ENCODE assay signal across 8 cellular contexts in the genomic region with DNA sequence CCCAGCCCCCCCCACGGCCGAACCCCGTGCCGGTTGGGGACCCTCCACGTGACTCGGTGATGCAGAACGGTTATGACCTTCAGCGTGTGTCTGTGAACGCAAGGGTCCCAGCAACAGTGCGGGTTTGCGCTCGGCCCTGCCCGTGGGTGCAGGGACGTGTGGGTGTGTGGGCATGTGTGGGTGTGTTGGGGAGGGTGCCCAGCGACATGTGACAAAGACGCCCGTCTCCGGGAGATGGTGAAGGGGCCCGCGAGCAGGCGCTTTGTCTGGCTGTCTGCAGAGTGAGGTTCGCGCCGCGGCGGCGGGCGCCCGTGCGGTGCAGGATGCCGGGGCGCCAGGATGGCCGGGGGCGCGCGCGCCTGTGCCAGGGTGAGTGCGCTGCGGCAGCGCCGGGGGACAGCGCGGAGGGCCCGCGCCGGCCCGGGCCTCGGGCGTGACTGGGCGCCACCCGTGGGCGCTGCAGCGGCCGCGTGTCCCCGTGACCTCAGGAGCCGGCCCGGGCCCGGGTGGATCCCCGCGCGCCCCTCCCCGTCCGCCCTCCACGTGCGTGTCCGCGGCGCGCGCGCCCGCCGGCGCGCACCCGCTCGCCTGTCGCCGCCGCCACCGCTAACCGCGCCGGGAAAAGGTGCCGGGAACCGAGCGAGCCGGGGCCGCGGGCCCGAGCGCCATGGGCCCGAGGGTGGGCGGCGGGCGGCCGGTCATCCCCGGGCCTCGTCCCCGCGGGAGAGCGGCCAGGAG. TPM values are rescaled to one million over a fixed set of nuclear protein-coding genes. Genes with fewer than 3 reads are reported as not detected.
DNase-seq lines count a peak whose midpoint lies in the region; ATAC-seq and TF ChIP-seq lines count a peak whose summit lies in the region.

A gene (plus strand): TSS at position 569 of the 738 bp plus-strand sequence. CDS start 681 bp downstream, outside the sequence.

- H3K27ac ChIP-seq in SU-DHL-6 (ENCODE audit: low read depth, low read length): peak within 1 kb of the TSS; percentile 51

- H2AFZ ChIP-seq in SU-DHL-6 (ENCODE audit: low read depth, low read length, severe bottlenecking): peak within 1 kb of the TSS; percentile 91

- peak; percentile 44 for ATAC-seq in HG03354 (IDR thresholded peaks at IDR 0.05; ENCODE audit: poor library complexity, severe bottlenecking, unreplicated experiment)

- peak within 1 kb of the TSS; percentile 98 for H3K4me3 ChIP-seq in SU-DHL-6 (ENCODE audit: insufficient read depth, low read length, poor library complexity, severe bottlenecking)

- no peaks in the 10 kb centered on the region for H3K9me3 ChIP-seq in SU-DHL-6 (ENCODE audit: insufficient read depth, low read length)

- peak; percentile 77 for DNase-seq in COLO668 (lab: John Stamatoyannopoulos, UW; ENCODE audit: unreplicated experiment)
- peak; percentile 45 for DNase-seq in GM19240 (ENCODE audit: insufficient read length, low spot score)
- peak; percentile 82 for DNase-seq in cerebellum (ENCODE audit: low spot score)
- peak; percentile 28 for DNase-seq in kidney glomerular epithelial cell (lab: John Stamatoyannopoulos, UW)
- DNase-seq in stimulated activated CD4-positive, alpha-beta T cell treated with anti-CD3 and anti-CD28 coated beads, Interleukin-4, amount 100 ng/mL, for 48 hours (ENCODE audit: low read depth in 2 of 2): peak; percentile 16 to 35
- no peak for DNase-seq in SHP77 treated with DMSO at 0.1 percent for 48 hours (lab: John Stamatoyannopoulos, UW)

- no peaks in the 10 kb centered on the region for H4K20me1 ChIP-seq in SU-DHL-6 (ENCODE audit: low read depth, low read length)

- peak within 1 kb of the TSS; percentile 88 for H3K4me2 ChIP-seq in SU-DHL-6 (ENCODE audit: low read depth, low read length, poor library complexity, severe bottlenecking)

- peaks cover 9% of the 10 kb centered on the region; the same call in 1 of the 2 replicates for H3F3A ChIP-seq in SU-DHL-6 (ENCODE audit: insufficient read depth)

- H3K9me2 ChIP-seq in SU-DHL-6 (replicated peaks; ENCODE audit: insufficient read depth, low read length): no peaks in the 10 kb centered on the region

- no peaks in the 10 kb centered on the region for H3K36me3 ChIP-seq in SU-DHL-6 (ENCODE audit: low read length)

- no peaks in the 10 kb centered on the region for H3K27me3 ChIP-seq in SU-DHL-6 (ENCODE audit: low read length)

- H3K79me2 ChIP-seq in SU-DHL-6 (ENCODE audit: insufficient read depth, low read length): no peaks in the 10 kb centered on the region

- TF ChIP-seq CTCF in SU-DHL-6 (IDR thresholded peaks at IDR 0.05; ENCODE audit: insufficient read depth, low read length, poor library complexity, severe bottlenecking): no peak

- peak within 1 kb of the TSS; percentile 77 for H3K9ac ChIP-seq in SU-DHL-6 (ENCODE audit: low read length)

RNA-seq across cellular contexts. Expression of the gene that starts here (rescaled TPM):
- total RNA-seq in cerebellum: 21.3 TPM
